16 cellular contexts compared by ENCODE assay signal in the genomic region with DNA sequence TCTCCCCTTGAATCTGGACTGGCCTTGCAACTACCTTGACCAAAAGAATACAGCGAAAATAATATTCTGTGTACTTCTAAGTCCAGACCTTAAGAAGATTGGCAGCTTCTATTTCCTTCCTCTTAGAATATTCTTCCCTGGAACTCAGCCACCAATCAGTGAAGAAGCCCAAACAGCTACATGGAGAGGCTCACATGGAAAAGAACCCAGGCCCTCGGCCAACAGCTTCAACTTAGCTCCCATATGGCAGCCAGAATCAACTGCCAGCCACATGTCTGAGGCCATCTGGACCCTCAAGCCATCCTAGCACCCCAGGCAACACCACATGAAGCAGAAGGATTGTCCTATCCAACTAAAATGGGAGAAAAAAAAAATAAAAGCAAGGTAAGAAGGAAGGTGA.
"Had no signal": no experiment of that assay in that cellular context is flagged by ENCODE, and none has a peak within 500 bp of the region (broad histone marks: within the 10 kb centered on the region; RNA-seq: fewer than 3 reads in every experiment).

No MANE protein-coding gene starts in this region.

- H3K27me3 ChIP-seq: body of pancreas, cardiac muscle cell, dorsolateral prefrontal cortex, gastrocnemius medialis, upper lobe of left lung had no signal

- H3K9me3 ChIP-seq: body of pancreas, gastrocnemius medialis, left ventricle myocardium inferior, upper lobe of left lung had no signal

- H3K4me1 ChIP-seq: body of pancreas, gastrocnemius medialis, upper lobe of left lung had no signal

- DNase-seq: activated CD4-positive, alpha-beta T cell treated with anti-CD3 and anti-CD28 coated beads for 1 hour; activated CD4-positive, alpha-beta T cell treated with anti-CD3 and anti-CD28 coated beads, Interleukin-2, amount 50 U/mL, for 1 hour; activated CD8-positive, alpha-beta T cell treated with anti-CD3 and anti-CD28 coated beads, Interleukin-2, amount 10 ng/mL, durations not matched to agents 7 days and 5 days; activated gamma-delta T cell treated with Interleukin-2 at 50 U/mL for 16 hours; body of pancreas; effector memory CD8-positive, alpha-beta T cell; gastrocnemius medialis; hippocampal formation; left ventricle myocardium inferior; natural killer cell; stimulated activated CD4-positive, alpha-beta T cell treated with anti-CD3 and anti-CD28 coated beads, Interleukin-4, amount 100 ng/mL, for 24 hours; stimulated activated naive CD4-positive, alpha-beta T cell treated with Interleukin-2 at 50 U/mL for 16 hours had no signal

- ATAC-seq: activated CD8-positive, alpha-beta T cell treated with anti-CD3 and anti-CD28 coated beads, Interleukin-2, amount 10 ng/mL, durations not matched to agents 7 days and 5 days; body of pancreas; effector memory CD8-positive, alpha-beta T cell; esophagus mucosa; gastrocnemius medialis; natural killer cell had no signal

- H3K36me3 ChIP-seq: cardiac muscle cell, gastrocnemius medialis, left ventricle myocardium inferior, upper lobe of left lung had no signal

- H3K27ac ChIP-seq: body of pancreas, cardiac muscle cell, gastrocnemius medialis, left ventricle myocardium inferior, upper lobe of left lung had no signal

- H3K4me3 ChIP-seq: body of pancreas, cardiac muscle cell, dorsolateral prefrontal cortex, gastrocnemius medialis, left ventricle myocardium inferior, upper lobe of left lung had no signal
